9 cellular contexts compared by ENCODE assay signal in genomic region chr9:116494815-116495634, GRCh38.
DNase-seq lines count a peak whose midpoint lies in the region; ATAC-seq and TF ChIP-seq lines count a peak whose summit lies in the region.
"Had no signal": no experiment of that assay in that cellular context is flagged by ENCODE, and none has a peak within 500 bp of the region (broad histone marks: within the 10 kb centered on the region; RNA-seq: fewer than 3 reads in every experiment).

No MANE protein-coding gene starts in this region.

- H3K27ac ChIP-seq in coronary artery (no peak overlapping the region), prostate gland (no peak overlapping the region)

- peak; percentile 85 for ATAC-seq in GM21360 (IDR thresholded peaks at IDR 0.05; ENCODE audit: unreplicated experiment)
- ATAC-seq in HG02840 (IDR thresholded peaks at IDR 0.05; ENCODE audit: low FRiP score, unreplicated experiment): no peak
- ATAC-seq in GM19467 (IDR thresholded peaks at IDR 0.05; ENCODE audit: unreplicated experiment): no peak

- TF ChIP-seq CTCF in Caco-2 (IDR thresholded peaks at IDR 0.05; ENCODE audit: insufficient read depth in 1 of 2, low read depth in 1 of 2, low read length in 1 of 2, severe bottlenecking in 1 of 2, unreplicated experiment in 1 of 2): peak; percentile 41 to 64
- peak; percentile 39 for TF ChIP-seq CTCF in coronary artery (IDR thresholded peaks at IDR 0.05)
- peak; percentile 25 to 56 (median 26) for TF ChIP-seq CTCF in prostate gland (IDR thresholded peaks at IDR 0.05)

- CTCF ChIA-PET in Caco-2 (lab: Charles Lee): interaction anchor here (0.6 kb wide), 1 partner anchor 152 kb away, joined by 3 read pairs; no protein-coding TSS in a partner anchor

- H3K27ac Mint-ChIP-seq in Caco-2 (ENCODE audit: unreplicated experiment): no peak overlapping the region
- H3K27ac Mint-ChIP-seq: stimulated activated naive CD8-positive, alpha-beta T cell treated with anti-CD3 and anti-CD28 coated beads, Interleukin-15, Interleukin-2, amounts not matched to agents 100 ng/mL and 50 ng/mL, for 24 hours had no signal

- POLR2A ChIA-PET in Caco-2 (lab: Charles Lee): no interaction called here

- peaks cover 5% of the 10 kb centered on the region for H3K4me1 Mint-ChIP-seq in Caco-2 (ENCODE audit: low read depth, unreplicated experiment)

- BruUV-seq in Caco-2 (replicated peaks; lab: Mats Ljungman, UMichigan): no TSS peak

- no peaks in the 10 kb centered on the region for H3K27me3 ChIP-seq in Caco-2 (replicated peaks; ENCODE audit: control insufficient read depth, insufficient read depth, low read length)
- H3K27me3 ChIP-seq in prostate gland (replicated peaks; ENCODE audit: insufficient read depth): no peaks in the 10 kb centered on the region

- intact Hi-C loops in Caco-2 (cut with micrococcal nuclease; ENCODE audit: unreplicated experiment) (loop anchor here (1.0 to 10.0 kb wide), 3 partner anchors 77 to 340 kb away; partner anchors contain the start of gene PAPPA), prostate gland (cut with DNase I) (loop anchor here (10.0 kb wide), 1 partner anchor 340 kb away; the partner anchor contains the start of gene PAPPA)

- no peaks in the 10 kb centered on the region for H3K36me3 Mint-ChIP-seq in Caco-2 (ENCODE audit: insufficient read depth, unreplicated experiment)

- 84% methylated on average over 5 of the region's 5 CpGs for WGBS in prostate gland

- no peaks in the 10 kb centered on the region for H3K27me3 Mint-ChIP-seq in Caco-2 (ENCODE audit: insufficient read depth, unreplicated experiment)
- H3K27me3 Mint-ChIP-seq: stimulated activated naive CD8-positive, alpha-beta T cell treated with anti-CD3 and anti-CD28 coated beads, Interleukin-15, Interleukin-2, amounts not matched to agents 100 ng/mL and 50 ng/mL, for 24 hours had no signal

- peaks cover 6% of the 10 kb centered on the region for H3K4me1 ChIP-seq in Caco-2
- no peaks in the 10 kb centered on the region for H3K4me1 ChIP-seq in prostate gland (replicated peaks)

- peak in 1 of 2 experiments; percentile 30 for DNase-seq in Caco-2
- DNase-seq in NCI-H69 (lab: John Stamatoyannopoulos, UW): peak; percentile 60
- no peak for DNase-seq in coronary artery (ENCODE audit: low spot score)
- no peak for DNase-seq in prostate gland (ENCODE audit: low spot score)
- DNase-seq in ureter (ENCODE audit: low spot score): no peak

- H3K4me3 ChIP-seq in Caco-2 (ENCODE audit: low read depth, low read length) (no peak overlapping the region), coronary artery (no peak overlapping the region), prostate gland (no peak overlapping the region)

- no peak for TF ChIP-seq POLR2A in prostate gland (IDR thresholded peaks at IDR 0.05)

- H3K36me3 ChIP-seq in Caco-2 (ENCODE audit: control insufficient read depth, insufficient read depth, low read length) (no peaks in the 10 kb centered on the region), prostate gland (no peaks in the 10 kb centered on the region)

- no peaks in the 10 kb centered on the region for H3K9me3 ChIP-seq in Caco-2
- no peaks in the 10 kb centered on the region for H3K9me3 ChIP-seq in prostate gland

- H3K4me3 Mint-ChIP-seq in Caco-2 (ENCODE audit: unreplicated experiment): no peak overlapping the region
- H3K4me3 Mint-ChIP-seq: stimulated activated naive CD8-positive, alpha-beta T cell treated with anti-CD3 and anti-CD28 coated beads, Interleukin-15, Interleukin-2, amounts not matched to agents 100 ng/mL and 50 ng/mL, for 24 hours had no signal

- H3K9me3 Mint-ChIP-seq in Caco-2 (ENCODE audit: unreplicated experiment): no peaks in the 10 kb centered on the region
- H3K9me3 Mint-ChIP-seq: stimulated activated naive CD8-positive, alpha-beta T cell treated with anti-CD3 and anti-CD28 coated beads, Interleukin-15, Interleukin-2, amounts not matched to agents 100 ng/mL and 50 ng/mL, for 24 hours had no signal
